In genomic region chr17:77042688-77043330, GRCh38 we compare ENCODE assay signal across 18 cellular contexts.
A peak's percentile ranks its signal among the peaks of the same experiment; 100 is the strongest.
DNase-seq lines count a peak whose midpoint lies in the region; ATAC-seq and TF ChIP-seq lines count a peak whose summit lies in the region.
"Had no signal": no experiment of that assay in that cellular context is flagged by ENCODE, and none has a peak within 500 bp of the region (broad histone marks: within the 10 kb centered on the region; RNA-seq: fewer than 3 reads in every experiment).

No MANE protein-coding gene starts in this region.

- peaks cover 41% of the 10 kb centered on the region for H3K4me1 ChIP-seq in BLaER1
- H3K4me1 ChIP-seq in esophagus squamous epithelium: peaks cover 0 to 11% (median 0%) of the 10 kb centered on the region in 3 donors
- H3K4me1 ChIP-seq in right atrium auricular region: no peaks in the 10 kb centered on the region
- H3K4me1 ChIP-seq: adrenal gland had no signal

- H3K27me3 ChIP-seq in BLaER1 (no peaks in the 10 kb centered on the region), esophagus squamous epithelium (peaks cover 0 to 24% (median 0%) of the 10 kb centered on the region in 4 donors), right atrium auricular region (no peaks in the 10 kb centered on the region)
- H3K27me3 ChIP-seq: hepatocyte, SJSA1 had no signal

- H3K36me3 Mint-ChIP-seq in glutamatergic neuron (ENCODE audit: unreplicated experiment): no peaks in the 10 kb centered on the region
- no peaks in the 10 kb centered on the region for H3K36me3 Mint-ChIP-seq in activated T-cell treated with anti-CD3 and anti-CD28 coated beads, Interleukin-2, amount 50 U/mL, for 4 hours (ENCODE audit: insufficient read depth)
- H3K36me3 Mint-ChIP-seq: memory B cell; naive thymus-derived CD8-positive, alpha-beta T cell had no signal

- no peaks in the 10 kb centered on the region for H4K20me1 ChIP-seq in BLaER1

- H3K4me3 ChIP-seq in BLaER1 (no peak overlapping the region), esophagus squamous epithelium (no peak overlapping the region), right atrium auricular region (no peak overlapping the region)
- H3K4me3 ChIP-seq: adrenal gland, hepatocyte, SJSA1 had no signal

- peaks cover 2% of the 10 kb centered on the region for H3K27me3 Mint-ChIP-seq in glutamatergic neuron (ENCODE audit: unreplicated experiment)
- peaks cover 4% of the 10 kb centered on the region for H3K27me3 Mint-ChIP-seq in activated T-cell treated with anti-CD3 and anti-CD28 coated beads, Interleukin-2, amount 50 U/mL, for 4 hours (ENCODE audit: low read depth)

- no peak for TF ChIP-seq POLR2A in esophagus squamous epithelium (IDR thresholded peaks at IDR 0.05)

- peak overlapping the region; percentile 54 for H3K27ac ChIP-seq in BLaER1
- H3K27ac ChIP-seq in esophagus squamous epithelium: no peak overlapping the region
- no peak overlapping the region for H3K27ac ChIP-seq in right atrium auricular region
- H3K27ac ChIP-seq: adrenal gland, hepatocyte had no signal

- no peaks in the 10 kb centered on the region for H3K9me3 ChIP-seq in BLaER1
- H3K9me3 ChIP-seq in esophagus squamous epithelium: no peaks in the 10 kb centered on the region
- no peaks in the 10 kb centered on the region for H3K9me3 ChIP-seq in right atrium auricular region
- H3K9me3 ChIP-seq: adrenal gland, SJSA1 had no signal

- H3K9me3 Mint-ChIP-seq in glutamatergic neuron (ENCODE audit: unreplicated experiment): peaks cover 4% of the 10 kb centered on the region
- H3K9me3 Mint-ChIP-seq in activated T-cell treated with anti-CD3 and anti-CD28 coated beads, Interleukin-2, amount 50 U/mL, for 4 hours: no peaks in the 10 kb centered on the region
- H3K9me3 Mint-ChIP-seq: memory B cell; naive thymus-derived CD8-positive, alpha-beta T cell; T-helper 2 cell treated with Interferon-gamma antibody and Interleukin-4, amounts not matched to agents 5 μg/mL and 100 μg/mL, for 36 hours had no signal

- H3K36me3 ChIP-seq in BLaER1 (no peaks in the 10 kb centered on the region), esophagus squamous epithelium (no peaks in the 10 kb centered on the region), right atrium auricular region (no peaks in the 10 kb centered on the region)
- H3K36me3 ChIP-seq: adrenal gland, SJSA1 had no signal

- WGBS in esophagus squamous epithelium, 2 donors: 82 to 83% methylated on average over 8 of the region's 9 CpGs

- no peak for TF ChIP-seq CTCF in glutamatergic neuron (IDR thresholded peaks at IDR 0.05; ENCODE audit: partially characterized antibody, unreplicated experiment)
- TF ChIP-seq CTCF in esophagus squamous epithelium (IDR thresholded peaks at IDR 0.05): no peak
- TF ChIP-seq CTCF in right atrium auricular region (IDR thresholded peaks at IDR 0.05): no peak

- peak overlapping the region; percentile 6 for H3K4me3 Mint-ChIP-seq in glutamatergic neuron (ENCODE audit: unreplicated experiment)
- H3K4me3 Mint-ChIP-seq in activated T-cell treated with anti-CD3 and anti-CD28 coated beads, Interleukin-2, amount 50 U/mL, for 4 hours: no peak overlapping the region
- H3K4me3 Mint-ChIP-seq: endodermal cell; memory B cell; naive thymus-derived CD8-positive, alpha-beta T cell; T-helper 2 cell treated with Interferon-gamma antibody and Interleukin-4, amounts not matched to agents 5 μg/mL and 100 μg/mL, for 36 hours had no signal

- peak overlapping the region; percentile 8 for H3K9ac ChIP-seq in BLaER1

- peak overlapping the region; percentile 78 for H3K27ac Mint-ChIP-seq in glutamatergic neuron (ENCODE audit: unreplicated experiment)
- H3K27ac Mint-ChIP-seq: endodermal cell; memory B cell; T-helper 2 cell treated with Interferon-gamma antibody and Interleukin-4, amounts not matched to agents 5 μg/mL and 100 μg/mL, for 36 hours had no signal

- H3K4me1 Mint-ChIP-seq in glutamatergic neuron (ENCODE audit: low read depth, unreplicated experiment): peaks cover 16% of the 10 kb centered on the region
- H3K4me1 Mint-ChIP-seq in activated T-cell treated with anti-CD3 and anti-CD28 coated beads, Interleukin-2, amount 50 U/mL, for 4 hours (ENCODE audit: low read depth): no peaks in the 10 kb centered on the region
- H3K4me1 Mint-ChIP-seq: endodermal cell had no signal

- intact Hi-C loops in esophagus squamous epithelium (cut with DNase I): no loop called here

- no peak for ATAC-seq in activated T-cell treated with anti-CD3 and anti-CD28 coated beads, Interleukin-2, amount 50 U/mL, for 4 hours
- ATAC-seq: naive thymus-derived CD8-positive, alpha-beta T cell had no signal

- DNase-seq in NCI-H1417 (lab: John Stamatoyannopoulos, UW) (peak; percentile 61 to 91 (median 84)), NCI-H2196 treated with DMSO at 0.1 percent for 48 hours (lab: John Stamatoyannopoulos, UW; ENCODE audit: unreplicated experiment) (peak; percentile 86), glutamatergic neuron (no peak), esophagus squamous epithelium (lab: John Stamatoyannopoulos, UW) (no peak), right atrium auricular region (ENCODE audit: low spot score) (no peak), ureter (ENCODE audit: low spot score) (no peak)
- DNase-seq in activated T-cell treated with anti-CD3 and anti-CD28 coated beads, Interleukin-2, amount 50 U/mL, for 4 hours: no peak
- DNase-seq: adrenal gland; central memory CD4-positive, alpha-beta T cell; endodermal cell; naive thymus-derived CD8-positive, alpha-beta T cell; NCI-H2029; stimulated activated naive CD4-positive, alpha-beta T cell had no signal

- H3K4me2 ChIP-seq in BLaER1: peak overlapping the region; percentile 71
- H3K4me2 ChIP-seq: hepatocyte had no signal

Comparison
In these comparisons a context has a peak if more than half of its experiments do, and no peak if none do; other contexts are left out.
1. DNase-seq: peak in NCI-H1417 (3 of 3) and NCI-H2196 treated with DMSO at 0.1 percent for 48 hours (single experiment); none in glutamatergic neuron (single experiment), esophagus squamous epithelium (single experiment), right atrium auricular region (single experiment), activated T-cell treated with anti-CD3 and anti-CD28 coated beads, Interleukin-2, amount 50 U/mL, for 4 hours (single experiment) and ureter (single experiment).